1 cellular context compared by ENCODE assay signal in genomic region chr7:151481650-151482505, GRCh38.
TF ChIP-seq lines count a peak whose summit lies in the region.

No MANE protein-coding gene starts in this region.

TF ChIP-seq in IMR-90, 13 proteins besides CTCF, POLR2A, EP300 and RAD21:
- TF ChIP-seq CEBPB (IDR thresholded peaks at IDR 0.05; ENCODE audit: low read depth, low read length) (no peak), ELK1 (IDR thresholded peaks at IDR 0.05; ENCODE audit: borderline replicate concordance, low read depth, low read length) (no peak), MXI1 (IDR thresholded peaks at IDR 0.05; ENCODE audit: borderline replicate concordance, low read depth, low read length) (no peak; the same call in 1 of the 2 replicates), NFE2L2 (IDR thresholded peaks at IDR 0.05; ENCODE audit: low read depth, low read length) (no peak), FOS (IDR thresholded peaks at IDR 0.05; ENCODE audit: low read depth, low read length) (no peak), MAZ (IDR thresholded peaks at IDR 0.05; ENCODE audit: borderline replicate concordance, low read depth, low read length) (no peak), MAFK (IDR thresholded peaks at IDR 0.05; ENCODE audit: low read depth, low read length) (no peak), CHD1 (IDR thresholded peaks at IDR 0.05; ENCODE audit: low read depth, low read length) (no peak), SMC3 (IDR thresholded peaks at IDR 0.05; ENCODE audit: low read depth, low read length) (no peak), BHLHE40 (IDR thresholded peaks at IDR 0.05; ENCODE audit: low read depth, low read length) (no peak), RCOR1 (IDR thresholded peaks at IDR 0.05; ENCODE audit: insufficient replicate concordance, low read length) (no peak), RFX5 (IDR thresholded peaks at IDR 0.05; ENCODE audit: low read depth, low read length) (no peak), USF2 (IDR thresholded peaks at IDR 0.05; ENCODE audit: low read depth, low read length) (no peak)
